Comparison of ENCODE assay signal across 12 cellular contexts in the genomic region with DNA sequence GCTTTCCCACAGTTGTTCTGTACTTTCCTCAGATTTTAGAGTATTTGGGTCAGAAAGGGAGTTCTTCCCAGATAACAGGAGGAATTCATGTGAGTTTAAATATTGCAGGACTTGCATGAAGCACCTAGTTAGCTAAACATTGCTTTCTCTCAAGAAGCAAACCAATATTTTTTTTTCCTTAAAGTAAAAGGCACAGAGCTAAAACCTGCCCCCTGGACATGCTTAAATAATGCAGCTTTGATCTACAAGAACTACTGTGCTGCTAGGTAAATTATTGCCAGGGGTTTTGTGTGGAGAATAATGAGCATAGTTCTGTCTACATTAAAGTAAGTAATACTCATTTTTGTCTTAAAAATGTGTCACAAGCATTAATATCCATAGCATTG. TPM values are rescaled to one million over a fixed set of nuclear protein-coding genes. Genes with fewer than 3 reads are reported as not detected.
DNase-seq lines count a peak whose midpoint lies in the region; ATAC-seq and TF ChIP-seq lines count a peak whose summit lies in the region.
"Had no signal": no experiment of that assay in that cellular context is flagged by ENCODE, and none has a peak within 500 bp of the region (broad histone marks: within the 10 kb centered on the region; RNA-seq: fewer than 3 reads in every experiment).

No MANE protein-coding gene starts in this region.

- TF ChIP-seq CTCF in chondrocyte (IDR thresholded peaks at IDR 0.05), result no peak
- TF ChIP-seq CTCF in stomach (IDR thresholded peaks at IDR 0.05), result no peak

- no peak overlapping the region for H3K23ac ChIP-seq in mesenchymal stem cell (ENCODE audit: low read length in 2 of 2)

- DNase-seq in chondrocyte (ENCODE audit: low spot score) (no peak), mesenchymal stem cell (no peak), stomach (no peak), DMS114 treated with DMSO at 0.1 percent for 48 hours (lab: John Stamatoyannopoulos, UW; ENCODE audit: unreplicated experiment) (no peak)
- DNase-seq: activated CD8-positive, alpha-beta memory T cell treated with anti-CD3 and anti-CD28 coated beads, Interleukin-2, amount 10 ng/mL, durations not matched to agents 7 days and 5 days; adrenal gland; NCI-H187 had no signal

- H3K36me3 Mint-ChIP-seq in chondrocyte (ENCODE audit: low read depth), result no peaks in the 10 kb centered on the region
- H3K36me3 Mint-ChIP-seq: activated CD8-positive, alpha-beta memory T cell treated with anti-CD3 and anti-CD28 coated beads, Interleukin-2, amount 10 ng/mL, durations not matched to agents 7 days and 5 days had no signal

- H3K9me3 Mint-ChIP-seq in chondrocyte (ENCODE audit: low read depth), result no peaks in the 10 kb centered on the region
- H3K9me3 Mint-ChIP-seq: T-helper 2 cell treated with Interferon-gamma antibody and Interleukin-4, amounts not matched to agents 5 μg/mL and 100 μg/mL, for 36 hours had no signal

- H2AFZ ChIP-seq in mesenchymal stem cell (ENCODE audit: low read depth, low read length), result no peak overlapping the region

- H3K18ac ChIP-seq in mesenchymal stem cell (ENCODE audit: low read depth in 1 of 2, low read length in 2 of 2), result no peak overlapping the region

- no peak overlapping the region for H3K4ac ChIP-seq in mesenchymal stem cell (ENCODE audit: low read depth in 1 of 2, low read length in 2 of 2)

- intact Hi-C loops in stomach (cut with DNase I; ENCODE audit: low total_unique reads), result no loop called here

- no peak overlapping the region for H4K91ac ChIP-seq in mesenchymal stem cell (ENCODE audit: low read length)

- H2BK15ac ChIP-seq in mesenchymal stem cell (ENCODE audit: low read depth, poor library complexity, severe bottlenecking), result no peak overlapping the region

- H3K4me1 ChIP-seq in HUES6 (ENCODE audit: control insufficient read depth, insufficient read depth, low read length) (peaks cover 22% of the 10 kb centered on the region), mesenchymal stem cell (ENCODE audit: control insufficient read depth, insufficient read depth, low read depth, low read length) (peaks cover 4% of the 10 kb centered on the region), stomach (peaks cover 0 to 24% (median 2%) of the 10 kb centered on the region in 4 donors)
- H3K4me1 ChIP-seq: adrenal gland had no signal

- H3K9ac ChIP-seq in HUES6 (ENCODE audit: low read length) (no peak overlapping the region), mesenchymal stem cell (ENCODE audit: low read length) (peak overlapping the region; percentile 66)

- no peak for TF ChIP-seq POLR2A in stomach (IDR thresholded peaks at IDR 0.05)

- no peak overlapping the region for H2BK120ac ChIP-seq in mesenchymal stem cell (ENCODE audit: low read depth, low read length)

- H4K8ac ChIP-seq in mesenchymal stem cell (ENCODE audit: low read length), result no peak overlapping the region

- peak overlapping the region; percentile 31; the same call in 1 of the 2 replicates for H3K27ac ChIP-seq in HUES6 (ENCODE audit: low read depth, low read length)
- peak overlapping the region; percentile 7 for H3K27ac ChIP-seq in mesenchymal stem cell (ENCODE audit: low read length, poor library complexity, severe bottlenecking)
- peak overlapping the region in 4 of 5 donors; percentile 11 to 71 (median 29) for H3K27ac ChIP-seq in stomach
- H3K27ac ChIP-seq: adrenal gland had no signal

- H3K36me3 ChIP-seq in HUES6 (ENCODE audit: control insufficient read depth, insufficient read depth, low read length) (no peaks in the 10 kb centered on the region), mesenchymal stem cell (ENCODE audit: control insufficient read depth in 1 of 2, insufficient read depth in 2 of 2, low read depth in 1 of 2, low read length in 2 of 2) (no peaks in the 10 kb centered on the region), stomach (no peaks in the 10 kb centered on the region)
- H3K36me3 ChIP-seq: adrenal gland had no signal

- no peak for TF ChIP-seq EP300 in stomach (IDR thresholded peaks at IDR 0.05)

- H3K4me3 ChIP-seq in HUES6 (ENCODE audit: low read depth, low read length) (peak overlapping the region; percentile 37; the same call in 1 of the 2 replicates), mesenchymal stem cell (ENCODE audit: insufficient read depth in 1 of 2, low read depth in 1 of 2, low read length in 2 of 2) (peak overlapping the region in 1 of 2 experiments; percentile 56), stomach (peak overlapping the region; percentile 0 to 34 (median 26))
- H3K4me3 ChIP-seq: adrenal gland had no signal

- H3K9me3 ChIP-seq in HUES6 (ENCODE audit: control insufficient read depth, insufficient read depth, low read depth, low read length), result no peaks in the 10 kb centered on the region
- no peaks in the 10 kb centered on the region for H3K9me3 ChIP-seq in mesenchymal stem cell (ENCODE audit: control insufficient read depth, low read length)
- H3K9me3 ChIP-seq in stomach, result no peaks in the 10 kb centered on the region
- H3K9me3 ChIP-seq: adrenal gland had no signal

- peaks cover 26% of the 10 kb centered on the region for H3K4me1 Mint-ChIP-seq in chondrocyte (ENCODE audit: low read depth)
- H3K4me1 Mint-ChIP-seq: activated CD8-positive, alpha-beta memory T cell treated with anti-CD3 and anti-CD28 coated beads, Interleukin-2, amount 10 ng/mL, durations not matched to agents 7 days and 5 days had no signal

- H3K27me3 ChIP-seq in HUES6 (ENCODE audit: control insufficient read depth, insufficient read depth, low read length) (no peaks in the 10 kb centered on the region), mesenchymal stem cell (ENCODE audit: control insufficient read depth in 1 of 2, insufficient read depth in 1 of 2, low read length in 2 of 2) (no peaks in the 10 kb centered on the region), stomach (no peaks in the 10 kb centered on the region)
- H3K27me3 ChIP-seq: adrenal gland had no signal

- H3K4me2 ChIP-seq in mesenchymal stem cell (ENCODE audit: low read length, poor library complexity, severe bottlenecking), result peak overlapping the region; percentile 34

- no peak for ATAC-seq in HG03521 (IDR thresholded peaks at IDR 0.05; ENCODE audit: unreplicated experiment)
- ATAC-seq in GM18498 (IDR thresholded peaks at IDR 0.05; ENCODE audit: unreplicated experiment), result no peak
- ATAC-seq: activated CD8-positive, alpha-beta memory T cell treated with anti-CD3 and anti-CD28 coated beads, Interleukin-2, amount 10 ng/mL, durations not matched to agents 7 days and 5 days; HepG2 had no signal

- no peaks in the 10 kb centered on the region for H3K79me1 ChIP-seq in mesenchymal stem cell (replicated peaks; ENCODE audit: low read length, poor library complexity, severe bottlenecking)

- H2AK5ac ChIP-seq in mesenchymal stem cell (ENCODE audit: low read length, severe bottlenecking), result no peak overlapping the region

- no peak overlapping the region for H3K14ac ChIP-seq in mesenchymal stem cell (ENCODE audit: low read length in 2 of 2)

- peak overlapping the region; percentile 70 for H3K4me3 Mint-ChIP-seq in chondrocyte (ENCODE audit: unreplicated experiment)
- H3K4me3 Mint-ChIP-seq: activated CD8-positive, alpha-beta memory T cell treated with anti-CD3 and anti-CD28 coated beads, Interleukin-2, amount 10 ng/mL, durations not matched to agents 7 days and 5 days; T-helper 2 cell treated with Interferon-gamma antibody and Interleukin-4, amounts not matched to agents 5 μg/mL and 100 μg/mL, for 36 hours had no signal

- H3K27me3 Mint-ChIP-seq in chondrocyte (ENCODE audit: low read depth), result no peaks in the 10 kb centered on the region

- H2BK5ac ChIP-seq in mesenchymal stem cell (ENCODE audit: low read depth, low read length, poor library complexity, severe bottlenecking), result no peak overlapping the region

- H2BK12ac ChIP-seq in mesenchymal stem cell (ENCODE audit: low read length in 2 of 2), result no peak overlapping the region

- H3K27ac Mint-ChIP-seq in chondrocyte (ENCODE audit: unreplicated experiment), result no peak overlapping the region
- H3K27ac Mint-ChIP-seq: activated CD8-positive, alpha-beta memory T cell treated with anti-CD3 and anti-CD28 coated beads, Interleukin-2, amount 10 ng/mL, durations not matched to agents 7 days and 5 days; T-helper 2 cell treated with Interferon-gamma antibody and Interleukin-4, amounts not matched to agents 5 μg/mL and 100 μg/mL, for 36 hours had no signal

RNA-seq across cellular contexts. Expression of a gene that starts 0.5 kb away (rescaled TPM):
- not detected in 3 replicates for total RNA-seq in chondrocyte
- not detected for polyA plus RNA-seq in mesenchymal stem cell (2013, experiment 1 of 2)
- polyA plus RNA-seq in mesenchymal stem cell (2013, experiment 2 of 2), result not detected
- 10 to 100 TPM in 2 of 5 donors, 1 to 10 TPM in 1, under 1 TPM in 1, not detected in 1; 0.89 to 18.7 (median 13.6) TPM for total RNA-seq in stomach
- 10 to 100 TPM in 1 of 3 donors, 1 to 10 TPM in 1, under 1 TPM in 1; 0.90 to 21.2 (median 5.9) TPM for polyA plus RNA-seq in stomach
- total RNA-seq: activated CD8-positive, alpha-beta memory T cell treated with anti-CD3 and anti-CD28 coated beads, Interleukin-2, amount 10 ng/mL, durations not matched to agents 7 days and 5 days; HepG2 had no signal
- polyA plus RNA-seq: HepG2 had no signal

RNA-seq across cellular contexts. Expression of a gene that starts 44.7 kb away (rescaled TPM):
- 4.9 to 5.8 TPM (median 5.2 TPM) in 3 replicates for total RNA-seq in chondrocyte
- polyA plus RNA-seq in mesenchymal stem cell (2013, experiment 1 of 2), result 0.73 TPM
- 1.1 TPM for polyA plus RNA-seq in mesenchymal stem cell (2013, experiment 2 of 2)
- 10 to 100 TPM in 1 of 5 donors, 1 to 10 TPM in 1, under 1 TPM in 3; 0.29 to 11.0 (median 0.89) TPM for total RNA-seq in stomach
- polyA plus RNA-seq in stomach, result 1 to 10 TPM in 1 of 3 donors, under 1 TPM in 2; 0.28 to 3.5 (median 0.75) TPM
